In genomic region chr3:182710557-182711157, GRCh38 we compare ENCODE assay signal across 8 cellular contexts.
DNase-seq lines count a peak whose midpoint lies in the region; ATAC-seq and TF ChIP-seq lines count a peak whose summit lies in the region.

No MANE protein-coding gene starts in this region.

- intact Hi-C loops in cardiac septum (cut with DNase I): loop anchor here (5.0 kb wide), 1 partner anchor 82 kb away; the partner anchor contains the start of gene ATP11B

- no peak overlapping the region for H3K27ac Mint-ChIP-seq in mesothelial cell of epicardium

- H3K4me1 ChIP-seq in cardiac muscle cell (ENCODE audit: low read depth): peaks cover 12% of the 10 kb centered on the region

- no peaks in the 10 kb centered on the region for H3K36me3 Mint-ChIP-seq in mesothelial cell of epicardium

- H3K36me3 ChIP-seq in cardiac muscle cell: no peaks in the 10 kb centered on the region

- no peaks in the 10 kb centered on the region for H3K9me3 ChIP-seq in cardiac muscle cell (ENCODE audit: low read depth)

- no peaks in the 10 kb centered on the region for H3K27me3 ChIP-seq in cardiac muscle cell

- no peak overlapping the region for H3K4me3 Mint-ChIP-seq in mesothelial cell of epicardium

- no peaks in the 10 kb centered on the region for H3K27me3 Mint-ChIP-seq in mesothelial cell of epicardium (ENCODE audit: low read depth)

- TF ChIP-seq CTCF in cardiac muscle cell (IDR thresholded peaks at IDR 0.05; ENCODE audit: low read depth, low read length) (peak; percentile 63), cardiac fibroblast (IDR thresholded peaks at IDR 0.05; ENCODE audit: low read depth, low read length) (peak; percentile 44), mesothelial cell of epicardium (IDR thresholded peaks at IDR 0.05; ENCODE audit: unreplicated experiment) (peak; percentile 85)

- DNase-seq in cardiac muscle cell (ENCODE audit: low read depth in 1 of 2, low spot score in 1 of 2): peak; percentile 41 to 43
- no peak for DNase-seq in cardiac septum (ENCODE audit: low spot score)
- DNase-seq in NCI-H460 (ENCODE audit: extremely low read depth, low read depth): peak; percentile 18
- peak; percentile 39 to 45 for DNase-seq in cardiac fibroblast (ENCODE audit: low read depth in 2 of 2)
- no peak for DNase-seq in mesothelial cell of epicardium (ENCODE audit: low spot score in 2 of 2, unreplicated experiment in 2 of 2)
- DNase-seq in stimulated activated CD4-positive, alpha-beta T cell treated with anti-CD3 and anti-CD28 coated beads, Interleukin-2, amount 100 ng/mL, for 48 hours: no peak

- H3K4me1 Mint-ChIP-seq in mesothelial cell of epicardium: peaks cover 3% of the 10 kb centered on the region

- ATAC-seq in HG02852 (IDR thresholded peaks at IDR 0.05; ENCODE audit: unreplicated experiment) (peak; percentile 54), GM19324 (IDR thresholded peaks at IDR 0.05; ENCODE audit: low FRiP score, unreplicated experiment) (no peak)

- no peak overlapping the region for H3K4me3 ChIP-seq in cardiac muscle cell
- no peak overlapping the region for H3K4me3 ChIP-seq in cardiac fibroblast (replicated peaks in 1 of 2; ENCODE audit: low read depth in 2 of 2, low read length in 2 of 2)

- no peaks in the 10 kb centered on the region for H3K9me3 Mint-ChIP-seq in mesothelial cell of epicardium

- H3K27ac ChIP-seq in cardiac muscle cell: no peak overlapping the region

Comparison
In these comparisons a context has a peak if more than half of its experiments do, and no peak if none do; other contexts are left out.
1. DNase-seq: peak in cardiac muscle cell (2 of 2), NCI-H460 (single experiment) and cardiac fibroblast (2 of 2); none in cardiac septum (single experiment), mesothelial cell of epicardium (0 of 2) and stimulated activated CD4-positive, alpha-beta T cell treated with anti-CD3 and anti-CD28 coated beads, Interleukin-2, amount 100 ng/mL, for 48 hours (0 of 2).
2. Peak in every context shown above with its lines, with median percentiles within 50 percentile points of each other: CTCF ChIP-seq.